14 cellular contexts compared by ENCODE assay signal in genomic region chr18:11963991-11964484, GRCh38. TPM values are rescaled to one million over a fixed set of nuclear protein-coding genes. Genes with fewer than 3 reads are reported as not detected.
DNase-seq lines count a peak whose midpoint lies in the region; ATAC-seq, FAIRE-seq and TF ChIP-seq lines count a peak whose summit lies in the region.
"Had no signal": no experiment of that assay in that cellular context is flagged by ENCODE, and none has a peak within 500 bp of the region (broad histone marks: within the 10 kb centered on the region; RNA-seq: fewer than 3 reads in every experiment).

No MANE protein-coding gene starts in this region.

- H4K20me1 ChIP-seq in astrocyte (ENCODE audit: insufficient read depth, low read length) (no peaks in the 10 kb centered on the region), HepG2 (ENCODE audit: insufficient read depth, low read length) (no peaks in the 10 kb centered on the region), mammary epithelial cell (ENCODE audit: insufficient read depth, low read length) (no peaks in the 10 kb centered on the region)

- H3K9me3 Mint-ChIP-seq in astrocyte (ENCODE audit: unreplicated experiment) (no peaks in the 10 kb centered on the region), Calu3 (ENCODE audit: low read depth, unreplicated experiment) (no peaks in the 10 kb centered on the region)
- H3K9me3 Mint-ChIP-seq: IgD-negative memory B cell had no signal

- H3K4me1 Mint-ChIP-seq in astrocyte (ENCODE audit: low read depth, unreplicated experiment), result peaks cover 6% of the 10 kb centered on the region
- no peaks in the 10 kb centered on the region for H3K4me1 Mint-ChIP-seq in Calu3 (ENCODE audit: low read depth, unreplicated experiment)
- H3K4me1 Mint-ChIP-seq: IgD-negative memory B cell had no signal

- 15% methylated on average over 2 of the region's 3 CpGs for WGBS in HepG2 (ENCODE audit: low lambda C conversion rate)
- WGBS in mammary epithelial cell (ENCODE audit: low coverage, missing lambda C conversion rate), result 22% methylated on average over 2 of the region's 3 CpGs

- H3K4me3 Mint-ChIP-seq in astrocyte (ENCODE audit: unreplicated experiment) (no peak overlapping the region), Calu3 (ENCODE audit: low read depth, unreplicated experiment) (no peak overlapping the region)
- H3K4me3 Mint-ChIP-seq: IgD-negative memory B cell had no signal

- POLR2A ChIA-PET in HepG2 (lab: Yijun Ruan, JAX), result interaction anchor here (0.6 kb wide), 1 partner anchor 18 kb away, joined by 4 read pairs; no protein-coding TSS in a partner anchor

- no TSS peak for BruUV-seq in HepG2 (replicated peaks; lab: Mats Ljungman, UMichigan)
- no TSS peak for BruUV-seq in Calu3 (replicated peaks; lab: Mats Ljungman, UMichigan)
- BruUV-seq in mammary epithelial cell (replicated peaks; lab: Mats Ljungman, UMichigan), result no TSS peak

- H3K4me2 ChIP-seq in astrocyte (ENCODE audit: low read length) (no peak overlapping the region), HepG2 (ENCODE audit: low read depth, low read length) (no peak overlapping the region), mammary epithelial cell (ENCODE audit: insufficient read depth, low read depth, low read length) (no peak overlapping the region)

- H2AFZ ChIP-seq in ACC112 (ENCODE audit: low read length, unreplicated experiment) (peak overlapping the region; percentile 46), astrocyte (ENCODE audit: low read depth, low read length) (no peak overlapping the region), HepG2 (ENCODE audit: low read length) (peak overlapping the region; percentile 72), mammary epithelial cell (ENCODE audit: low read depth, low read length) (no peak overlapping the region)

- H3K27ac ChIP-seq in ACC112 (ENCODE audit: low read depth, low read length) (no peak overlapping the region), astrocyte (ENCODE audit: low read depth, low read length) (no peak overlapping the region), HepG2 (ENCODE audit: extremely low read length, insufficient read depth, low read length) (no peak overlapping the region), mammary epithelial cell (ENCODE audit: insufficient read depth, low read depth, low read length) (no peak overlapping the region)

- DNase-seq in GM13977 (ENCODE audit: low spot score) (no peak), astrocyte (ENCODE audit: low read depth) (no peak), HepG2 (ENCODE audit: low spot score) (no peak), Calu3 (no peak), GM03348 (ENCODE audit: low spot score) (no peak), mammary epithelial cell (no peak), NCI-H526 (lab: John Stamatoyannopoulos, UW) (no peak)
- DNase-seq: activated CD4-positive, CD25-positive, alpha-beta regulatory T cell treated with anti-CD3 and anti-CD28 coated beads, Interleukin-2, amount 50 U/mL, for 72 hours; activated effector memory CD4-positive, alpha-beta T cell treated with anti-CD3 and anti-CD28 coated beads, Interleukin-2, amount 50 U/mL, for 16 hours; hypothalamus; NCI-H345; small intestine had no signal

- H3K27me3 ChIP-seq in ACC112 (ENCODE audit: insufficient read depth, low read length) (no peaks in the 10 kb centered on the region), astrocyte (ENCODE audit: insufficient read depth, low read length) (no peaks in the 10 kb centered on the region), HepG2 (ENCODE audit: control insufficient read depth in 1 of 2, insufficient read depth in 2 of 2, low read length in 2 of 2) (no peaks in the 10 kb centered on the region), mammary epithelial cell (ENCODE audit: insufficient read depth, low read length) (no peaks in the 10 kb centered on the region)

- CTCF ChIA-PET in HepG2 (lab: Yijun Ruan, JAX; ENCODE audit: low intra/inter-chr PET ratio, low total read pairs) (interaction anchor here (1.7 kb wide), 1 partner anchor 26 kb away, joined by 9 read pairs; no protein-coding TSS in a partner anchor), Calu3 (lab: Charles Lee) (no interaction called here), mammary epithelial cell (lab: Charles Lee; ENCODE audit: low non-redundant PET) (no interaction called here)

- H3K27ac Mint-ChIP-seq in astrocyte (ENCODE audit: unreplicated experiment) (no peak overlapping the region), Calu3 (ENCODE audit: unreplicated experiment) (no peak overlapping the region)
- H3K27ac Mint-ChIP-seq: IgD-negative memory B cell had no signal

- H3K9me3 ChIP-seq in astrocyte (ENCODE audit: insufficient read depth, low read depth, low read length) (no peaks in the 10 kb centered on the region), HepG2 (ENCODE audit: low read length) (no peaks in the 10 kb centered on the region), mammary epithelial cell (replicated peaks; ENCODE audit: insufficient read depth, low read length) (no peaks in the 10 kb centered on the region)

- H3K9ac ChIP-seq in astrocyte (ENCODE audit: low read length) (no peak overlapping the region), HepG2 (ENCODE audit: insufficient read depth, low read depth, low read length) (no peak overlapping the region), mammary epithelial cell (ENCODE audit: insufficient read depth, low read length) (no peak overlapping the region)

- H3K79me2 ChIP-seq in ACC112 (ENCODE audit: control insufficient read depth, insufficient read depth, low read length, unreplicated experiment), result no peaks in the 10 kb centered on the region
- H3K79me2 ChIP-seq in astrocyte (ENCODE audit: insufficient read depth, low read length), result no peaks in the 10 kb centered on the region
- no peaks in the 10 kb centered on the region for H3K79me2 ChIP-seq in HepG2 (ENCODE audit: insufficient read depth, low read length)
- H3K79me2 ChIP-seq in mammary epithelial cell (ENCODE audit: insufficient read depth, low read length), result no peaks in the 10 kb centered on the region

- no peak for TF ChIP-seq POLR2A in HepG2 (IDR thresholded peaks at IDR 0.05; ENCODE audit: insufficient read depth in 1 of 2, low read depth in 2 of 2, low read length in 2 of 2)

- H3K4me3 ChIP-seq in ACC112 (ENCODE audit: low read depth, low read length) (no peak overlapping the region), astrocyte (ENCODE audit: insufficient read depth, low read depth, low read length) (no peak overlapping the region), HepG2 (replicated peaks in 1 of 3; ENCODE audit: insufficient read depth in 1 of 3, low read depth in 2 of 3, low read length in 3 of 3) (no peak overlapping the region), mammary epithelial cell (replicated peaks in 1 of 3; ENCODE audit: insufficient read depth in 1 of 3, low read depth in 2 of 3, low read length in 3 of 3) (no peak overlapping the region)

- peak; percentile 92 for ATAC-seq in HepG2

- no peaks in the 10 kb centered on the region for H3K36me3 Mint-ChIP-seq in astrocyte (ENCODE audit: low read depth, unreplicated experiment)
- no peaks in the 10 kb centered on the region for H3K36me3 Mint-ChIP-seq in Calu3 (ENCODE audit: insufficient read depth, unreplicated experiment)

- TF ChIP-seq EP300 in HepG2 (IDR thresholded peaks at IDR 0.05; ENCODE audit: low read depth in 2 of 2, low read length in 2 of 2) (no peak), HepG2 (CRISPR knock-in tag; IDR thresholded peaks at IDR 0.05; ENCODE audit: borderline replicate concordance) (no peak)

- H3K4me1 ChIP-seq in ACC112 (ENCODE audit: control insufficient read depth, insufficient read depth, low read length, unreplicated experiment) (peaks cover 6% of the 10 kb centered on the region), astrocyte (ENCODE audit: insufficient read depth, low read length) (no peaks in the 10 kb centered on the region), HepG2 (ENCODE audit: insufficient read depth, low read length) (peaks cover 17% of the 10 kb centered on the region), mammary epithelial cell (ENCODE audit: insufficient read depth, low read length) (peaks cover 6% of the 10 kb centered on the region)

- peak; percentile 6 for TF ChIP-seq CTCF in GM13977 (IDR thresholded peaks at IDR 0.05; ENCODE audit: extremely low read depth, insufficient read depth, missing control alignments)
- no peak for TF ChIP-seq CTCF in astrocyte (IDR thresholded peaks at IDR 0.05; ENCODE audit: insufficient read depth, low read depth, low read length)
- TF ChIP-seq CTCF in HepG2 (CRISPR knock-in tag; IDR thresholded peaks at IDR 0.05), result peak; percentile 48
- TF ChIP-seq CTCF in Calu3 (IDR thresholded peaks at IDR 0.05; ENCODE audit: unreplicated experiment), result no peak
- TF ChIP-seq CTCF in mammary epithelial cell (conservative IDR thresholded peaks at IDR 0.05 in 1 of 2, IDR thresholded peaks at IDR 0.05 in 1 of 2; ENCODE audit: extremely low read depth in 1 of 2, insufficient read depth in 1 of 2, low read depth in 1 of 2, low read length in 2 of 2), result peak in 1 of 2 donors; percentile 29

- in situ Hi-C loops in GM13977 (cut with MboI; ENCODE audit: low pct_unique_long_range_greater_than_20kb, low sequenced_read_pairs, unreplicated experiment), result no loop called here
- in situ Hi-C loops in HepG2 (cut with HindIII; ENCODE audit: extremely low pct_ligation_motif_present, low pct_unique_long_range_greater_than_20kb), result no loop called here
- in situ Hi-C loops in mammary epithelial cell (cut with MboI; ENCODE audit: low sequenced_read_pairs in 2 of 2), result no loop called here

- H3K27me3 Mint-ChIP-seq in astrocyte (ENCODE audit: low read depth, unreplicated experiment), result no peaks in the 10 kb centered on the region
- H3K27me3 Mint-ChIP-seq in Calu3 (ENCODE audit: unreplicated experiment), result no peaks in the 10 kb centered on the region

- dilution Hi-C loops in mammary epithelial cell (cut with HindIII; ENCODE audit: low sequenced_read_pairs), result no loop called here

- TF ChIP-seq RAD21 in HepG2 (CRISPR knock-in tag; IDR thresholded peaks at IDR 0.05), result 0 out of 2 replicates have a peak, but pooled peaks have one; percentile 28

- H3K36me3 ChIP-seq in ACC112 (ENCODE audit: insufficient read depth, low read length) (no peaks in the 10 kb centered on the region), astrocyte (ENCODE audit: insufficient read depth, low read length) (no peaks in the 10 kb centered on the region), HepG2 (replicated peaks in 1 of 2; ENCODE audit: control insufficient read depth in 1 of 2, insufficient read depth in 2 of 2, low read length in 2 of 2) (no peaks in the 10 kb centered on the region), mammary epithelial cell (ENCODE audit: insufficient read depth, low read length) (no peaks in the 10 kb centered on the region)

- FAIRE-seq in astrocyte (lab: Jason Lieb, UNC), result peak; percentile 63
- peak; percentile 34 for FAIRE-seq in HepG2 (lab: Jason Lieb, UNC)
- FAIRE-seq: small intestine had no signal

- intact Hi-C loops in HepG2 (cut with micrococcal nuclease; ENCODE audit: unreplicated experiment), result no loop called here
- intact Hi-C loops in Calu3 (cut with micrococcal nuclease; ENCODE audit: unreplicated experiment), result no loop called here
- intact Hi-C loops in mammary epithelial cell (cut with micrococcal nuclease), result no loop called here

RNA-seq across cellular contexts. Expression of gene IMPA2, which starts 17.3 kb away (rescaled TPM):
- total RNA-seq in astrocyte (4.1 and 4.8 TPM in 2 replicates), HepG2 (2016; rRNA removed; fragmentation: Illumina TruSeq; extraction: Trizol) (65.4 and 71.8 TPM in 2 replicates), Calu3 (2022) (30.9 and 34.8 TPM in 2 replicates), mammary epithelial cell (10 to 100 TPM; 16.5 to 41.8 TPM)
- total RNA-seq in HepG2 (2016; cell fraction: cytosol; rRNA removed; fragmentation: Illumina TruSeq; extraction: Trizol; ENCODE audit: low read depth), result 77.7 and 94.9 TPM in 2 replicates
- 58.3 and 76.5 TPM in 2 replicates for total RNA-seq in HepG2 (2016; cell fraction: insoluble cytoplasmic fraction; rRNA removed; fragmentation: Illumina TruSeq; extraction: Trizol)
- total RNA-seq in HepG2 (2016; cell fraction: membrane; rRNA removed; fragmentation: Illumina TruSeq; extraction: Trizol), result 122 and 147 TPM in 2 replicates
- total RNA-seq in HepG2 (2016; cell fraction: nucleus; rRNA removed; fragmentation: Illumina TruSeq; extraction: Trizol), result 55.6 and 62.0 TPM in 2 replicates
- polyA plus RNA-seq in HepG2 (2011; rRNA removed) (28.8 and 37.8 TPM in 2 replicates), mammary epithelial cell (23.9 TPM)
- 28.2 and 43.4 TPM in 2 replicates for polyA plus RNA-seq in HepG2 (2011; cell fraction: cytosol; rRNA removed)
- 104 and 146 TPM in 2 replicates for polyA plus RNA-seq in HepG2 (2011; cell fraction: nucleus; rRNA removed)
- polyA plus RNA-seq in HepG2 (2012), result 56.2 and 62.5 TPM in 2 replicates
- 83.4 and 111 TPM in 2 replicates for polyA plus RNA-seq in HepG2 (2016; cell fraction: cytosol; fragmentation: Illumina TruSeq; extraction: Trizol; ENCODE audit: low read depth)
- polyA plus RNA-seq in HepG2 (2016; cell fraction: insoluble cytoplasmic fraction; fragmentation: Illumina TruSeq; extraction: Trizol; ENCODE audit: low read depth), result 68.3 and 79.3 TPM in 2 replicates
- polyA plus RNA-seq in HepG2 (2016; cell fraction: membrane; fragmentation: Illumina TruSeq; extraction: Trizol; ENCODE audit: low read depth), result 118 and 138 TPM in 2 replicates
- polyA plus RNA-seq in HepG2 (2016; cell fraction: nucleus; fragmentation: Illumina TruSeq; extraction: Trizol; ENCODE audit: insufficient read depth, low read depth), result 90.9 and 102 TPM in 2 replicates
- polyA minus RNA-seq in HepG2 (2011; rRNA and poly(A)+ RNA removed; ENCODE audit: low replicate concordance), result 45.6 and 172 TPM in 2 replicates
- polyA minus RNA-seq in HepG2 (2011; cell fraction: cytosol; rRNA and poly(A)+ RNA removed), result 12.3 and 17.3 TPM in 2 replicates
- polyA minus RNA-seq in HepG2 (2011; cell fraction: nucleus; rRNA and poly(A)+ RNA removed), result 22.8 and 37.2 TPM in 2 replicates
- polyA minus RNA-seq in mammary epithelial cell, result 33.9 TPM

RNA-seq across cellular contexts. Expression of gene MPPE1, which starts 55.9 kb away (rescaled TPM):
- total RNA-seq in astrocyte (22.8 and 29.4 TPM in 2 replicates), HepG2 (2016; rRNA removed; fragmentation: Illumina TruSeq; extraction: Trizol) (5.4 and 11.9 TPM in 2 replicates), Calu3 (2022) (37.6 and 44.4 TPM in 2 replicates), mammary epithelial cell (10 to 100 TPM; 27.2 to 33.6 TPM)
- total RNA-seq in HepG2 (2016; cell fraction: cytosol; rRNA removed; fragmentation: Illumina TruSeq; extraction: Trizol; ENCODE audit: low read depth), result 9.1 and 12.1 TPM in 2 replicates
- 3.6 and 11.9 TPM in 2 replicates for total RNA-seq in HepG2 (2016; cell fraction: insoluble cytoplasmic fraction; rRNA removed; fragmentation: Illumina TruSeq; extraction: Trizol)
- total RNA-seq in HepG2 (2016; cell fraction: membrane; rRNA removed; fragmentation: Illumina TruSeq; extraction: Trizol), result 7.1 and 10.4 TPM in 2 replicates
- 19.6 and 20.7 TPM in 2 replicates for total RNA-seq in HepG2 (2016; cell fraction: nucleus; rRNA removed; fragmentation: Illumina TruSeq; extraction: Trizol)
- polyA plus RNA-seq in HepG2 (2011; rRNA removed) (9.6 and 10.6 TPM in 2 replicates), mammary epithelial cell (10.2 TPM)
- polyA plus RNA-seq in HepG2 (2011; cell fraction: cytosol; rRNA removed), result 5.0 and 6.2 TPM in 2 replicates
- polyA plus RNA-seq in HepG2 (2011; cell fraction: nucleus; rRNA removed), result 18.2 and 19.2 TPM in 2 replicates
- 6.4 and 7.1 TPM in 2 replicates for polyA plus RNA-seq in HepG2 (2012)
- polyA plus RNA-seq in HepG2 (2016; cell fraction: cytosol; fragmentation: Illumina TruSeq; extraction: Trizol; ENCODE audit: low read depth), result 14.6 and 22.2 TPM in 2 replicates
- 4.6 and 6.6 TPM in 2 replicates for polyA plus RNA-seq in HepG2 (2016; cell fraction: insoluble cytoplasmic fraction; fragmentation: Illumina TruSeq; extraction: Trizol; ENCODE audit: low read depth)
- 8.0 and 12.4 TPM in 2 replicates for polyA plus RNA-seq in HepG2 (2016; cell fraction: membrane; fragmentation: Illumina TruSeq; extraction: Trizol; ENCODE audit: low read depth)
- polyA plus RNA-seq in HepG2 (2016; cell fraction: nucleus; fragmentation: Illumina TruSeq; extraction: Trizol; ENCODE audit: insufficient read depth, low read depth), result 31.1 and 36.4 TPM in 2 replicates
- polyA minus RNA-seq in HepG2 (2011; rRNA and poly(A)+ RNA removed; ENCODE audit: low replicate concordance), result 8.2 and 19.5 TPM in 2 replicates
- 3.4 and 4.1 TPM in 2 replicates for polyA minus RNA-seq in HepG2 (2011; cell fraction: cytosol; rRNA and poly(A)+ RNA removed)
- 21.0 and 21.2 TPM in 2 replicates for polyA minus RNA-seq in HepG2 (2011; cell fraction: nucleus; rRNA and poly(A)+ RNA removed)
- 29.1 TPM for polyA minus RNA-seq in mammary epithelial cell

Comparison
In these comparisons a context has a peak if more than half of its experiments do, and no peak if none do; other contexts are left out.
1. H2AFZ ChIP-seq: peak in ACC112 (single experiment) and HepG2 (single experiment); none in astrocyte (single experiment) and mammary epithelial cell (single experiment).
2. CTCF ChIP-seq: peak in GM13977 (single experiment) and HepG2 (single experiment); none in astrocyte (single experiment) and Calu3 (single experiment).